34 cellular contexts compared by ENCODE assay signal in genomic region chr3:127182446-127182845, GRCh38. TPM values are rescaled to one million over a fixed set of nuclear protein-coding genes. Genes with fewer than 3 reads are reported as not detected.
A peak's percentile ranks its signal among the peaks of the same experiment; 100 is the strongest.
DNase-seq lines count a peak whose midpoint lies in the region; ATAC-seq, FAIRE-seq and TF ChIP-seq lines count a peak whose summit lies in the region.
"Had no signal": no experiment of that assay in that cellular context is flagged by ENCODE, and none has a peak within 500 bp of the region (broad histone marks: within the 10 kb centered on the region; RNA-seq: fewer than 3 reads in every experiment).

No MANE protein-coding gene starts in this region.

- H4K20me1 ChIP-seq in HCT116 (ENCODE audit: insufficient read depth): no peaks in the 10 kb centered on the region

- H3K4me1 ChIP-seq in HCT116 (ENCODE audit: control insufficient read depth in 1 of 2, insufficient read depth in 2 of 2, low read length in 2 of 2): peaks cover 0 to 10% of the 10 kb centered on the region in 2 experiments; a peak in 1 of 4 replicates
- H3K4me1 ChIP-seq: ascending aorta, BLaER1, colonic mucosa, prostate gland, upper lobe of left lung had no signal

- no peaks in the 10 kb centered on the region for H3K36me3 Mint-ChIP-seq in progenitor cell of endocrine pancreas (ENCODE audit: insufficient read depth)
- H3K36me3 Mint-ChIP-seq in activated T-helper 2 cell treated with anti-CD3 and anti-CD28 coated beads, Interferon-gamma antibody, Interleukin-2, Interleukin-4, amounts not matched to agents 10 μg/mL and 5 μg/mL and 100 μg/mL, durations not matched to agents 14 hours and 24 hours and 36 hours (ENCODE audit: low read depth): no peaks in the 10 kb centered on the region
- H3K36me3 Mint-ChIP-seq: stimulated activated memory B cell treated with anti-CD40 and anti-IgM and Interleukin-4, amounts not matched to agents 10 μg/mL and 1 μg/mL and 100 μg/mL, for 72 hours had no signal

- H3K27ac ChIP-seq in HCT116 (ENCODE audit: low read depth, low read length): no peak overlapping the region
- H3K27ac ChIP-seq: ascending aorta, BLaER1, cardiac muscle cell, colonic mucosa, neutrophil, prostate gland, SK-N-MC, upper lobe of left lung had no signal

- H3K9me2 ChIP-seq in HCT116 (ENCODE audit: insufficient read depth): no peaks in the 10 kb centered on the region

- peaks cover 16% of the 10 kb centered on the region for H3K4me1 Mint-ChIP-seq in progenitor cell of endocrine pancreas (ENCODE audit: low read depth)
- H3K4me1 Mint-ChIP-seq in activated T-helper 2 cell treated with anti-CD3 and anti-CD28 coated beads, Interferon-gamma antibody, Interleukin-2, Interleukin-4, amounts not matched to agents 10 μg/mL and 5 μg/mL and 100 μg/mL, durations not matched to agents 14 hours and 24 hours and 36 hours (ENCODE audit: low read depth): no peaks in the 10 kb centered on the region
- H3K4me1 Mint-ChIP-seq: activated B cell treated with CpG ODN at 0.5 μM for 24 hours; activated CD4-positive, alpha-beta T cell treated with anti-CD3 and anti-CD28 coated beads, Interleukin-2, amount 10 ng/mL, durations not matched to agents 7 days and 5 days; stimulated activated memory B cell treated with anti-CD40 and anti-IgM and Interleukin-4, amounts not matched to agents 10 μg/mL and 1 μg/mL and 100 μg/mL, for 72 hours had no signal

- no peak overlapping the region for H2AFZ ChIP-seq in HCT116 (ENCODE audit: low read depth, low read length, poor library complexity, severe bottlenecking)

- peak; percentile 8 for DNase-seq in GM10248 (ENCODE audit: extremely low spot score)
- no peak for DNase-seq in HCT116 (ENCODE audit: low read depth, low spot score)
- no peak for DNase-seq in progenitor cell of endocrine pancreas (ENCODE audit: low spot score, unreplicated experiment)
- DNase-seq in cardiac septum (ENCODE audit: low spot score): no peak
- no peak for DNase-seq in urothelium cell line (ENCODE audit: low spot score)
- DNase-seq in NK-92 (lab: John Stamatoyannopoulos, UW; ENCODE audit: unreplicated experiment): no peak
- no peak for DNase-seq in activated T-helper 2 cell treated with anti-CD3 and anti-CD28 coated beads, Interferon-gamma antibody, Interleukin-2, Interleukin-4, amounts not matched to agents 10 μg/mL and 5 μg/mL and 100 μg/mL, durations not matched to agents 14 hours and 24 hours and 36 hours (ENCODE audit: low spot score)
- DNase-seq: activated B cell treated with CpG ODN at 0.5 μM for 24 hours; activated CD4-positive, alpha-beta T cell treated with anti-CD3 and anti-CD28 coated beads, Interleukin-2, amount 10 ng/mL, durations not matched to agents 7 days and 5 days; activated T-cell treated with anti-CD3 and anti-CD28 coated beads, Interleukin-2, amount 50 U/mL, for 24 hours; effector memory CD4-positive, alpha-beta T cell; GOT3; hypothalamus; left colon; NCI-H1048; NCI-H446; OCI-M1; stimulated activated CD4-positive, alpha-beta T cell treated with anti-CD3 and anti-CD28 coated beads, Interleukin-15, amount 100 ng/mL, for 24 hours; T-helper 1 cell had no signal

- intact Hi-C loops in HCT116 (cut with micrococcal nuclease): no loop called here
- intact Hi-C loops in cardiac septum (cut with DNase I): no loop called here
- intact Hi-C loops in activated T-helper 2 cell treated with anti-CD3 and anti-CD28 coated beads, Interferon-gamma antibody, Interleukin-2, Interleukin-4, amounts not matched to agents 10 μg/mL and 5 μg/mL and 100 μg/mL, durations not matched to agents 14 hours and 24 hours and 36 hours (cut with micrococcal nuclease): no loop called here

- CTCF ChIA-PET in GM10248 (lab: Yijun Ruan, JAX): no interaction called here
- CTCF ChIA-PET in HCT116 (lab: Charles Lee): no interaction called here

- TF ChIP-seq POLR2A in HCT116 (IDR thresholded peaks at IDR 0.05; ENCODE audit: borderline replicate concordance, extremely low read depth, insufficient read depth, insufficient read length): no peak

- no TSS peak for BruUV-seq in HCT116 (replicated peaks; lab: Mats Ljungman, UMichigan)

- H3K9me3 Mint-ChIP-seq in progenitor cell of endocrine pancreas (ENCODE audit: low read depth): peaks cover 12% of the 10 kb centered on the region
- no peaks in the 10 kb centered on the region for H3K9me3 Mint-ChIP-seq in activated T-helper 2 cell treated with anti-CD3 and anti-CD28 coated beads, Interferon-gamma antibody, Interleukin-2, Interleukin-4, amounts not matched to agents 10 μg/mL and 5 μg/mL and 100 μg/mL, durations not matched to agents 14 hours and 24 hours and 36 hours
- H3K9me3 Mint-ChIP-seq: activated B cell treated with CpG ODN at 0.5 μM for 24 hours; activated T-cell treated with anti-CD3 and anti-CD28 coated beads, Interleukin-2, amount 50 U/mL, for 24 hours had no signal

- no peak overlapping the region for H3K9ac ChIP-seq in HCT116 (ENCODE audit: low read length)
- H3K9ac ChIP-seq: BLaER1 had no signal

- ATAC-seq in HCT116: peak; percentile 22; the same call in 1 of the 2 replicates
- peak; percentile 11 for ATAC-seq in esophagus mucosa
- ATAC-seq: left colon had no signal

- no peak overlapping the region for H3K4me2 ChIP-seq in HCT116 (ENCODE audit: low read length)
- H3K4me2 ChIP-seq: BLaER1 had no signal

- H3K9me3 ChIP-seq in HCT116 (ENCODE audit: control insufficient read depth in 1 of 2, insufficient read depth in 1 of 2, low read depth in 1 of 2, low read length in 2 of 2): peaks cover 0 to 7% of the 10 kb centered on the region in 2 experiments; a peak in 1 of 4 replicates
- H3K9me3 ChIP-seq: ascending aorta, colonic mucosa, neutrophil, prostate gland, upper lobe of left lung had no signal

- no peaks in the 10 kb centered on the region for H3K27me3 Mint-ChIP-seq in progenitor cell of endocrine pancreas
- no peaks in the 10 kb centered on the region for H3K27me3 Mint-ChIP-seq in activated T-helper 2 cell treated with anti-CD3 and anti-CD28 coated beads, Interferon-gamma antibody, Interleukin-2, Interleukin-4, amounts not matched to agents 10 μg/mL and 5 μg/mL and 100 μg/mL, durations not matched to agents 14 hours and 24 hours and 36 hours (ENCODE audit: low read depth)

- RAD21 ChIA-PET in HCT116 (lab: Charles Lee; ENCODE audit: low non-redundant PET in 1 of 2, low total read pairs in 2 of 2, uncharacterized antibody in 2 of 2, unreplicated experiment in 2 of 2): no interaction called here

- FAIRE-seq in urothelium cell line (lab: Jason Lieb, UNC): no peak
- FAIRE-seq: G401.6 had no signal

- H3K79me2 ChIP-seq in HCT116 (ENCODE audit: insufficient read depth, low read length): no peaks in the 10 kb centered on the region

- H3K27ac Mint-ChIP-seq in progenitor cell of endocrine pancreas: peak overlapping the region; percentile 1
- H3K27ac Mint-ChIP-seq in activated T-helper 2 cell treated with anti-CD3 and anti-CD28 coated beads, Interferon-gamma antibody, Interleukin-2, Interleukin-4, amounts not matched to agents 10 μg/mL and 5 μg/mL and 100 μg/mL, durations not matched to agents 14 hours and 24 hours and 36 hours: no peak overlapping the region
- H3K27ac Mint-ChIP-seq: activated B cell treated with CpG ODN at 0.5 μM for 24 hours; activated CD4-positive, alpha-beta T cell treated with anti-CD3 and anti-CD28 coated beads, Interleukin-2, amount 10 ng/mL, durations not matched to agents 7 days and 5 days; activated T-cell treated with anti-CD3 and anti-CD28 coated beads, Interleukin-2, amount 50 U/mL, for 24 hours; stimulated activated memory B cell treated with anti-CD40 and anti-IgM and Interleukin-4, amounts not matched to agents 10 μg/mL and 1 μg/mL and 100 μg/mL, for 72 hours had no signal

- TF ChIP-seq RAD21 in HCT116 (IDR thresholded peaks at IDR 0.05; ENCODE audit: low read depth): no peak

- TF ChIP-seq CTCF in GM10248 (IDR thresholded peaks at IDR 0.05; ENCODE audit: control extremely low read depth, extremely low read depth, low read depth, missing control alignments) (no peak), HCT116 (IDR thresholded peaks at IDR 0.05 in 2 of 3, conservative IDR thresholded peaks at IDR 0.05 in 1 of 3; ENCODE audit: borderline replicate concordance in 1 of 3, insufficient read depth in 1 of 3, low read depth in 2 of 3, low read length in 2 of 3) (no peak), progenitor cell of endocrine pancreas (IDR thresholded peaks at IDR 0.05; ENCODE audit: unreplicated experiment) (no peak)

- no peaks in the 10 kb centered on the region for H3K27me3 ChIP-seq in HCT116 (ENCODE audit: insufficient read depth, low read length)
- H3K27me3 ChIP-seq: ascending aorta, BLaER1, cardiac muscle cell, colonic mucosa, neutrophil, upper lobe of left lung had no signal

- POLR2A ChIA-PET in GM10248 (lab: Yijun Ruan, JAX): no interaction called here
- POLR2A ChIA-PET in HCT116 (lab: Charles Lee): no interaction called here

- H3K36me3 ChIP-seq in HCT116 (ENCODE audit: control insufficient read depth in 1 of 2, insufficient read depth in 2 of 2, low read length in 2 of 2): no peaks in the 10 kb centered on the region
- H3K36me3 ChIP-seq: ascending aorta, BLaER1, cardiac muscle cell, colonic mucosa, neutrophil, prostate gland, upper lobe of left lung had no signal

- H3K4me3 ChIP-seq in HCT116 (replicated peaks in 1 of 2; ENCODE audit: low read depth in 1 of 2, low read length in 2 of 2): no peak overlapping the region
- H3K4me3 ChIP-seq: ascending aorta, BLaER1, cardiac muscle cell, colonic mucosa, prostate gland, SK-N-MC, upper lobe of left lung had no signal

- H3K4me3 Mint-ChIP-seq in progenitor cell of endocrine pancreas (ENCODE audit: low read depth): peak overlapping the region; percentile 4
- H3K4me3 Mint-ChIP-seq in activated T-helper 2 cell treated with anti-CD3 and anti-CD28 coated beads, Interferon-gamma antibody, Interleukin-2, Interleukin-4, amounts not matched to agents 10 μg/mL and 5 μg/mL and 100 μg/mL, durations not matched to agents 14 hours and 24 hours and 36 hours (ENCODE audit: low read depth): no peak overlapping the region
- H3K4me3 Mint-ChIP-seq: activated B cell treated with CpG ODN at 0.5 μM for 24 hours; activated CD4-positive, alpha-beta T cell treated with anti-CD3 and anti-CD28 coated beads, Interleukin-2, amount 10 ng/mL, durations not matched to agents 7 days and 5 days; activated T-cell treated with anti-CD3 and anti-CD28 coated beads, Interleukin-2, amount 50 U/mL, for 24 hours; stimulated activated memory B cell treated with anti-CD40 and anti-IgM and Interleukin-4, amounts not matched to agents 10 μg/mL and 1 μg/mL and 100 μg/mL, for 72 hours had no signal

TF ChIP-seq in HCT116, 20 proteins besides CTCF, POLR2A, EP300 and RAD21:
- TF ChIP-seq YY1 (IDR thresholded peaks at IDR 0.05; ENCODE audit: extremely low read depth, insufficient replicate concordance, low read depth, low read length): no peak

RNA-seq across cellular contexts. Expression of gene PRR23E, which starts 10.5 kb away (rescaled TPM):
- not detected for total RNA-seq in HCT116 (2021; ENCODE audit: unreplicated experiment)
- not detected in 2 replicates for polyA plus RNA-seq in HCT116 (2012)
- not detected for total RNA-seq in esophagus mucosa
- total RNA-seq in progenitor cell of endocrine pancreas: not detected in 2 replicates
- total RNA-seq in cardiac septum: not detected
- not detected in 2 replicates for total RNA-seq in activated T-helper 2 cell treated with anti-CD3 and anti-CD28 coated beads, Interferon-gamma antibody, Interleukin-2, Interleukin-4, amounts not matched to agents 10 μg/mL and 5 μg/mL and 100 μg/mL, durations not matched to agents 14 hours and 24 hours and 36 hours
- total RNA-seq: activated B cell treated with CpG ODN at 0.5 μM for 24 hours; activated CD4-positive, alpha-beta T cell treated with anti-CD3 and anti-CD28 coated beads, Interleukin-2, amount 10 ng/mL, durations not matched to agents 7 days and 5 days; activated CD8-positive, alpha-beta memory T cell treated with anti-CD3 and anti-CD28 coated beads for 36 hours; ascending aorta; cardiac muscle cell; colonic mucosa; epithelial cell of proximal tubule; glomerular endothelial cell; HT-29; left colon; prostate gland; upper lobe of left lung had no signal
- polyA plus RNA-seq: cardiac muscle cell had no signal
